ENCODE assay signal across 19 cellular contexts in the genomic region with DNA sequence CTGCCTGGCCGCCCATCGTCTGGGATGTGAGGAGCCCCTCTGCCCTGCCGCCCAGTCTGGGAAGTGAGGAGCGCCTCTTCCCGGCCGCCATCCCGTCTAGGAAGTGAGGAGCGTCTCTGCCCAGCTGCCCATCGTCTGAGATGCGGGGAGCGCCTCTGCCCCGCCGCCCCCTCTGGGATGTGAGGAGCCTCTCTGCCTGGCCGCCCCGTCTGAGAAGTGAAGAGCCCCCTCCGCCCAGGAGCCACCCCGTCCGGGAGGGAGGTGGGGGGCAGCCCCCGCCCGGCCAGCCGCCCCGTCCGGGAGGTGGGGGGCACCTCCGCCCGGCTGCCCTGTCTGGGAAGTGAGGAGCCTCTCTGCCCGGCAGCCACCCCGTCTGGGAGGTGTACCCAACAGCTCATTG. TPM values are rescaled to one million over a fixed set of nuclear protein-coding genes. Genes with fewer than 3 reads are reported as not detected.
"Had no signal": no experiment of that assay in that cellular context is flagged by ENCODE, and none has a peak within 500 bp of the region (broad histone marks: within the 10 kb centered on the region; RNA-seq: fewer than 3 reads in every experiment).

No MANE protein-coding gene starts in this region.

RNA-seq across cellular contexts. Expression of a gene that starts 3.4 kb away (rescaled TPM):
- total RNA-seq: naive thymus-derived CD4-positive, alpha-beta T cell; naive thymus-derived CD8-positive, alpha-beta T cell; natural killer cell; natural killer cell treated with Interleukin-12 subunit alpha and Interleukin-12 subunit beta and Interleukin-15 and Interleukin-18, amount 100 ng/mL, for 72 hours; omental fat pad; osteoblast; ovary; pancreas; posterior vena cava; prostate gland; pulmonary artery endothelial cell; renal cortical epithelial cell; right atrium auricular region; right cardiac atrium; right lobe of liver; sciatic nerve had no signal
- polyA plus RNA-seq: naive thymus-derived CD4-positive, alpha-beta T cell; naive thymus-derived CD8-positive, alpha-beta T cell; neural cell; right cardiac atrium; small intestine; smooth muscle cell had no signal
